8 cellular contexts compared by ENCODE assay signal in the genomic region with DNA sequence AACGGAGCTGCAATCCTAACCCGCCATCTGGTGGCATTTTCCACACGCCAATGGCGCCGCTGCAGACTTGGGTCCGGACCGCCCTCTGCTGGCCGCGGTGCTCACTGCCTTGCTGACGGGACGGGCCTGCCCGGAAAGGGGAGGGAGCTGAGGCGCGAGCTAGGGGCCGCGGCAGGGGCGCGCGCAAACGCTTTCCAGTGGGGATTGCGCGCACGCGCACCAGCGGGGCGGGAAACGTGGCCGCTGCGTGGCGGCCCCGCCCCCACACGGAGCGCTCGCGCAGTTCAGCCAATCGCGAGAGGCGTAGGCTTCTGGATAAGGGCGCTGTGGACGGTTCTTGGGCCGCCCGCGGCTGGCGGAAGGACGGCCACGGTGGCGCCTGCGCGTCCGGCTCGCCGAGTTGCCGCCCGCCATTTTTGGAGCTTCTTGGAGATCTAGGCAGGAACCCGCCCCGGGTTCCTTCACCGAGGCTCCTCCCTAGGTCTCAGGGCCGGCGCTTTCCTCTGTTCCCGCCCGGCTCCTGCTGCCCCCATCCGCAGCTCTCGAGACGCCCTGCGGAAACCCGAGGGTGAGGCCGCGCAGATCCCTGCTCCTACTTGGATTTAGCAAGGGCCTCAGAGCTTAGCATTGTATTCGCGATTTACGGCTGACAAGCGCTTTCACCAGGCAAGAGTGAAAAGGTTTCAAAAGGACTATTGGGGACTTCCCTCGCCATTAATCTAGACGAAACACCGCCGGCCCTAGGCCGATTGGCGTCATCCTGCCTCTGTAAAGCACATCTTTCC. TPM values are rescaled to one million over a fixed set of nuclear protein-coding genes. Genes with fewer than 3 reads are reported as not detected.
DNase-seq lines count a peak whose midpoint lies in the region; ATAC-seq and TF ChIP-seq lines count a peak whose summit lies in the region.

Gene STAG1 (minus strand): TSS at position 52 of the 785 bp plus-strand sequence. CDS start 121,480 bp downstream, outside the sequence.

- ATAC-seq in HG02763 (IDR thresholded peaks at IDR 0.05; ENCODE audit: unreplicated experiment), result peak; percentile 85
- peak; percentile 90 for ATAC-seq in activated naive CD8-positive, alpha-beta T cell treated with anti-CD3 and anti-CD28 coated beads, Interleukin-2, amount 50 U/mL, for 24 hours

- H3K4me1 ChIP-seq in cardiac muscle cell (ENCODE audit: low read depth), result peaks cover 32% of the 10 kb centered on the region
- peaks cover 6 to 12% of the 10 kb centered on the region in 2 experiments for H3K4me1 ChIP-seq in trophoblast cell (ENCODE audit: control insufficient read depth in 1 of 2, insufficient read depth in 2 of 2, low read length in 2 of 2)
- peaks cover 8 to 33% (median 28%) of the 10 kb centered on the region in 4 donors for H3K4me1 ChIP-seq in transverse colon

- H3K27ac ChIP-seq in cardiac muscle cell (peak within 1 kb of the TSS; percentile 100), trophoblast cell (ENCODE audit: low read depth, low read length) (peak within 1 kb of the TSS; percentile 98), transverse colon (peak within 1 kb of the TSS; percentile 88 to 99 (median 96))

- H3K9ac ChIP-seq in trophoblast cell (ENCODE audit: low read length), result peak within 1 kb of the TSS; percentile 96

- H3K27ac Mint-ChIP-seq in activated naive CD8-positive, alpha-beta T cell treated with anti-CD3 and anti-CD28 coated beads, Interleukin-2, amount 50 U/mL, for 24 hours, result peak within 1 kb of the TSS; percentile 94

- peaks cover 24% of the 10 kb centered on the region for H3K79me2 ChIP-seq in trophoblast cell (ENCODE audit: control insufficient read depth, insufficient read depth, low read length, poor library complexity)

- peak within 1 kb of the TSS; percentile 99 for H3K14ac ChIP-seq in trophoblast cell (ENCODE audit: low read length)

- H3K36me3 ChIP-seq in cardiac muscle cell (no peaks in the 10 kb centered on the region), trophoblast cell (ENCODE audit: control insufficient read depth in 1 of 2, insufficient read depth in 2 of 2, low read length in 2 of 2) (no peaks in the 10 kb centered on the region), transverse colon (no peaks in the 10 kb centered on the region)

- peaks cover 1% of the 10 kb centered on the region for H3K27me3 Mint-ChIP-seq in activated naive CD8-positive, alpha-beta T cell treated with anti-CD3 and anti-CD28 coated beads, Interleukin-2, amount 50 U/mL, for 24 hours

- H2AFZ ChIP-seq in trophoblast cell (ENCODE audit: insufficient read depth, low read length, poor library complexity), result peak within 1 kb of the TSS; percentile 97

- peak within 1 kb of the TSS; percentile 98 for H3K18ac ChIP-seq in trophoblast cell (ENCODE audit: low read length)

- in situ Hi-C loops in transverse colon (cut with MboI; ENCODE audit: low pct_ligation_motif_present in 1 of 4, low pct_unique_long_range_greater_than_20kb in 1 of 4, low sequenced_read_pairs in 3 of 4), result loop anchor here in 2 of 4 donors (10.0 kb wide), 2 partner anchors 262 to 358 kb away; no protein-coding TSS in a partner anchor

- DNase-seq in NCI-H1417 (lab: John Stamatoyannopoulos, UW) (peak; percentile 98 to 100 (median 99)), SW 1271 (lab: John Stamatoyannopoulos, UW) (peak; percentile 97 to 98), cardiac muscle cell (ENCODE audit: low read depth in 1 of 2, low spot score in 1 of 2) (peak; percentile 99), trophoblast cell (peak; percentile 99 to 100), transverse colon (peak; percentile 99)
- DNase-seq in activated naive CD8-positive, alpha-beta T cell treated with anti-CD3 and anti-CD28 coated beads, Interleukin-2, amount 50 U/mL, for 24 hours, result peak; percentile 99

- H3K36me3 Mint-ChIP-seq in activated naive CD8-positive, alpha-beta T cell treated with anti-CD3 and anti-CD28 coated beads, Interleukin-2, amount 50 U/mL, for 24 hours (ENCODE audit: low read depth), result peaks cover 7% of the 10 kb centered on the region

- H4K8ac ChIP-seq in trophoblast cell (ENCODE audit: low read depth, low read length), result peak within 1 kb of the TSS; percentile 99

- H4K12ac ChIP-seq in trophoblast cell (ENCODE audit: low read depth, low read length), result peak within 1 kb of the TSS; percentile 98

- H2BK12ac ChIP-seq in trophoblast cell (ENCODE audit: low read length), result no peak within 1 kb of the TSS

- H4K91ac ChIP-seq in trophoblast cell (ENCODE audit: low read depth, low read length), result peak within 1 kb of the TSS; percentile 99

- H3K4me3 ChIP-seq in cardiac muscle cell (peak within 1 kb of the TSS; percentile 80), trophoblast cell (ENCODE audit: low read depth, low read length) (peak within 1 kb of the TSS; percentile 88), transverse colon (peak within 1 kb of the TSS; percentile 85 to 93 (median 90))

- peak within 1 kb of the TSS; percentile 99 for H2BK5ac ChIP-seq in trophoblast cell (ENCODE audit: low read depth, low read length, poor library complexity)

- peak within 1 kb of the TSS; percentile 87 for H3K4me2 ChIP-seq in trophoblast cell (ENCODE audit: low read length)

- H3K4me1 Mint-ChIP-seq in activated naive CD8-positive, alpha-beta T cell treated with anti-CD3 and anti-CD28 coated beads, Interleukin-2, amount 50 U/mL, for 24 hours, result peaks cover 40% of the 10 kb centered on the region

- H3K23ac ChIP-seq in trophoblast cell (ENCODE audit: low read length), result no peak within 1 kb of the TSS

- peak; percentile 90 for TF ChIP-seq POLR2A in transverse colon (IDR thresholded peaks at IDR 0.05)

- peak; percentile 96 for TF ChIP-seq CTCF in GM12874 (IDR thresholded peaks at IDR 0.05; ENCODE audit: insufficient read depth, low read depth, low read length)
- peak; percentile 89 for TF ChIP-seq CTCF in cardiac muscle cell (IDR thresholded peaks at IDR 0.05; ENCODE audit: low read depth, low read length)
- peak; percentile 91 to 100 (median 98) for TF ChIP-seq CTCF in transverse colon (IDR thresholded peaks at IDR 0.05)

- peak within 1 kb of the TSS; percentile 89 for H2BK120ac ChIP-seq in trophoblast cell (ENCODE audit: insufficient read depth, low read length, poor library complexity)

- TF ChIP-seq EP300 in transverse colon (IDR thresholded peaks at IDR 0.05; ENCODE audit: low read depth), result no peak

- intact Hi-C loops in transverse colon (cut with DNase I; ENCODE audit: low total_unique reads), result loop anchor here (5.0 to 10.0 kb wide), 2 partner anchors 260 to 338 kb away; no protein-coding TSS in a partner anchor

- peak within 1 kb of the TSS; percentile 87 for H3K4me3 Mint-ChIP-seq in activated naive CD8-positive, alpha-beta T cell treated with anti-CD3 and anti-CD28 coated beads, Interleukin-2, amount 50 U/mL, for 24 hours

- H3K4ac ChIP-seq in trophoblast cell (ENCODE audit: low read depth, low read length), result peak within 1 kb of the TSS; percentile 99

- no peak within 1 kb of the TSS for H2AK5ac ChIP-seq in trophoblast cell (ENCODE audit: low read length)

- no peaks in the 10 kb centered on the region for H3K9me3 ChIP-seq in cardiac muscle cell (ENCODE audit: low read depth)
- no peaks in the 10 kb centered on the region for H3K9me3 ChIP-seq in trophoblast cell (ENCODE audit: insufficient read depth, low read depth, low read length)
- H3K9me3 ChIP-seq in transverse colon, result no peaks in the 10 kb centered on the region

- H3K27me3 ChIP-seq in cardiac muscle cell (no peaks in the 10 kb centered on the region), trophoblast cell (ENCODE audit: insufficient read depth, low read length) (no peaks in the 10 kb centered on the region), transverse colon (no peaks in the 10 kb centered on the region)

- whole genome bisulfite sequencing in trophoblast cell (ENCODE audit: extremely low coverage, insufficient coverage, insufficient read length), result no CpG with 5 or more reads among the region's 78 CpGs
- 1% methylated on average over 66 of the region's 78 CpGs; no CpG with 5 or more reads in 1 of the 2 donors for WGBS in transverse colon (ENCODE audit: low coverage in 1 of 2), 2 donors

- H3K9me3 Mint-ChIP-seq in activated naive CD8-positive, alpha-beta T cell treated with anti-CD3 and anti-CD28 coated beads, Interleukin-2, amount 50 U/mL, for 24 hours, result no peaks in the 10 kb centered on the region

- H3K79me1 ChIP-seq in trophoblast cell (ENCODE audit: low read length), result peaks cover 16% of the 10 kb centered on the region

RNA-seq across cellular contexts. Expression of gene STAG1, which starts in this region (rescaled TPM):
- total RNA-seq in cardiac muscle cell, result 18.3 and 21.0 TPM in 2 replicates
- 12.7 and 14.1 TPM in 2 replicates for polyA plus RNA-seq in cardiac muscle cell
- polyA plus RNA-seq in trophoblast cell (2013), result 13.3 and 13.7 TPM in 2 replicates
- total RNA-seq in transverse colon, result 10 to 100 TPM; 14.5 to 57.2 (median 42.2) TPM

Comparison
In these comparisons a context has a peak if more than half of its experiments do, and no peak if none do; other contexts are left out.
1. Peak in every context shown above with its lines: DNase-seq, ATAC-seq, H3K4me3 ChIP-seq and H3K27ac ChIP-seq.